In the genomic region with DNA sequence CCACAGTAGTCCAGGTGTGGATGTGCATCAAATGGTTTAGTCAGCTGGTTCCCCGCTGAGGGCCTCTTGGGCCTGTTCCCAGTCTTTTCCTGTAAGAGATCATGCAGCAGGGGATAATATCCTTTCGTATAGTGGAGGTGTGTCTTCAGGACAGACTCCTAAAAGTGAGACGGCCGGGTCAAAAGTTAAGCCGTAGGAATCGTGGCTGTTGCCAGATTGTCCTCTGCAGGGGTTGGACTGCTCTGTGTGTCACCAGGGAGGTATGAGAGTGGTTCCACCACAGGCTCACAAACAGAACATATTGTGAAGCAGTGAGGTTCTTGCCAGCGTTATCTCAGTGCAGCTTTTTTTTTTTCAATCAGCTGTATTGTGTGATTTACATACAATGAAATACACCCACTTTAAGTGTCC, we compare ENCODE assay signal across 10 cellular contexts.
DNase-seq lines count a peak whose midpoint lies in the region; ATAC-seq, FAIRE-seq and TF ChIP-seq lines count a peak whose summit lies in the region.
"Had no signal": no experiment of that assay in that cellular context is flagged by ENCODE, and none has a peak within 500 bp of the region (broad histone marks: within the 10 kb centered on the region; RNA-seq: fewer than 3 reads in every experiment).

No MANE protein-coding gene starts in this region.

- no peaks in the 10 kb centered on the region for H3K9me3 ChIP-seq in HEK293 (ENCODE audit: control insufficient read depth, insufficient read depth, low read depth, low read length)
- H3K9me3 ChIP-seq: suprapubic skin had no signal

- CTCF ChIA-PET in HEK293 (lab: Yijun Ruan, JAX), result no interaction called here

- H3K27ac ChIP-seq in HEK293 (ENCODE audit: extremely low read depth, low read depth, low read length), result no peak overlapping the region
- peak overlapping the region; percentile 36 for H3K27ac ChIP-seq in VCaP
- H3K27ac ChIP-seq: suprapubic skin had no signal

- DNase-seq in A172 (ENCODE audit: low spot score) (peak; percentile 85), kidney tubule cell (ENCODE audit: low spot score) (peak; percentile 72), GM12892 (ENCODE audit: insufficient read length) (no peak), GM12891 (ENCODE audit: insufficient read length, low spot score) (no peak), SK-N-DZ (ENCODE audit: low spot score) (no peak)
- DNase-seq: right cardiac atrium had no signal

- POLR2A ChIA-PET in HEK293 (lab: Yijun Ruan, JAX), result no interaction called here

- no peak for TF ChIP-seq CTCF in HEK293 (tag by site-specific recombination; IDR thresholded peaks at IDR 0.05)
- no peak for TF ChIP-seq CTCF in VCaP (conservative IDR thresholded peaks at IDR 0.05)

- 0 out of 2 replicates have a peak, but pooled peaks cover 4% of the 10 kb centered on the region for H3K4me1 ChIP-seq in HEK293 (ENCODE audit: control insufficient read depth, insufficient read depth, low read length)

- no peak overlapping the region for H3K4me3 ChIP-seq in HEK293 (ENCODE audit: low read depth, low read length)
- H3K4me3 ChIP-seq: suprapubic skin had no signal

- peaks cover 0 to 3% of the 10 kb centered on the region in 2 experiments; a peak in 1 of 3 replicates for H3K36me3 ChIP-seq in HEK293 (ENCODE audit: control insufficient read depth in 2 of 2, insufficient read depth in 1 of 2, low read length in 2 of 2)

- ATAC-seq in HG02763 (IDR thresholded peaks at IDR 0.05; ENCODE audit: unreplicated experiment), result no peak

- no peak for FAIRE-seq in GM12892 (lab: Jason Lieb, UNC)
- FAIRE-seq in GM12891 (lab: Jason Lieb, UNC), result no peak

- TF ChIP-seq POLR2A in GM12892 (IDR thresholded peaks at IDR 0.05; ENCODE audit: low read depth, low read length) (no peak), GM12891 (IDR thresholded peaks at IDR 0.05; ENCODE audit: low read depth, low read length) (no peak)

TF ChIP-seq in HEK293, 187 proteins besides CTCF, POLR2A, EP300 and RAD21:
- TF ChIP-seq RBAK (tag by site-specific recombination; IDR thresholded peaks at IDR 0.05) (no peak), ZIC2 (tag by site-specific recombination; IDR thresholded peaks at IDR 0.05) (peak; percentile 91), ZNF341 (tag by site-specific recombination; IDR thresholded peaks at IDR 0.05; ENCODE audit: low read depth) (0 out of 2 replicates have a peak, but pooled peaks have one; percentile 6), GLIS1 (tag by site-specific recombination; IDR thresholded peaks at IDR 0.05) (peak; percentile 91), ZNF600 (tag by site-specific recombination; IDR thresholded peaks at IDR 0.05) (peak; percentile 62; the same call in 1 of the 2 replicates), KLF1 (tag by site-specific recombination; IDR thresholded peaks at IDR 0.05) (no peak), ZNF654 (tag by site-specific recombination; IDR thresholded peaks at IDR 0.05; ENCODE audit: low read depth) (no peak)
- TF ChIP-seq, protein P1, sequence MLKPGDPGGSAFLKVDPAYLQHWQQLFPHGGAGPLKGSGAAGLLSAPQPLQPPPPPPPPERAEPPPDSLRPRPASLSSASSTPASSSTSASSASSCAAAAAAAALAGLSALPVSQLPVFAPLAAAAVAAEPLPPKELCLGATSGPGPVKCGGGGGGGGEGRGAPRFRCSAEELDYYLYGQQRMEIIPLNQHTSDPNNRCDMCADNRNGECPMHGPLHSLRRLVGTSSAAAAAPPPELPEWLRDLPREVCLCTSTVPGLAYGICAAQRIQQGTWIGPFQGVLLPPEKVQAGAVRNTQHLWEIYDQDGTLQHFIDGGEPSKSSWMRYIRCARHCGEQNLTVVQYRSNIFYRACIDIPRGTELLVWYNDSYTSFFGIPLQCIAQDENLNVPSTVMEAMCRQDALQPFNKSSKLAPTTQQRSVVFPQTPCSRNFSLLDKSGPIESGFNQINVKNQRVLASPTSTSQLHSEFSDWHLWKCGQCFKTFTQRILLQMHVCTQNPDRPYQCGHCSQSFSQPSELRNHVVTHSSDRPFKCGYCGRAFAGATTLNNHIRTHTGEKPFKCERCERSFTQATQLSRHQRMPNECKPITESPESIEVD (tag by site-specific recombination; IDR thresholded peaks at IDR 0.05), result no peak
- TF ChIP-seq, protein P2, sequence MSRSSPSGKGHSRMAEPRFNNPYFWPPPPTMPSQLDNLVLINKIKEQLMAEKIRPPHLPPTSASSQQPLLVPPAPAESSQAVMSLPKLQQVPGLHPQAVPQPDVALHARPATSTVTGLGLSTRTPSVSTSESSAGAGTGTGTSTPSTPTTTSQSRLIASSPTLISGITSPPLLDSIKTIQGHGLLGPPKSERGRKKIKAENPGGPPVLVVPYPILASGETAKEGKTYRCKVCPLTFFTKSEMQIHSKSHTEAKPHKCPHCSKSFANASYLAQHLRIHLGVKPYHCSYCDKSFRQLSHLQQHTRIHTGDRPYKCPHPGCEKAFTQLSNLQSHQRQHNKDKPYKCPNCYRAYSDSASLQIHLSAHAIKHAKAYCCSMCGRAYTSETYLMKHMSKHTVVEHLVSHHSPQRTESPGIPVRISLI (tag by site-specific recombination; IDR thresholded peaks at IDR 0.05), result no peak

TF ChIP-seq in GM12891, 5 proteins besides CTCF, POLR2A, EP300 and RAD21:
- TF ChIP-seq PAX5 (IDR thresholded peaks at IDR 0.05; ENCODE audit: insufficient read depth, low read length, severe bottlenecking) (no peak), TAF1 (IDR thresholded peaks at IDR 0.05; ENCODE audit: low read depth, low read length) (no peak), POLR2AphosphoS5 (IDR thresholded peaks at IDR 0.05; ENCODE audit: low read depth, low read length) (no peak), POU2F2 (IDR thresholded peaks at IDR 0.05; ENCODE audit: low read depth, low read length) (no peak), SPI1 (IDR thresholded peaks at IDR 0.05; ENCODE audit: low read depth, low read length) (no peak)

Comparison
In these comparisons a context has a peak if more than half of its experiments do, and no peak if none do; other contexts are left out.
1. DNase-seq: peak in A172 (single experiment) and kidney tubule cell (single experiment); none in GM12892 (single experiment), GM12891 (single experiment) and SK-N-DZ (single experiment).